In genomic region chr18:43442571-43442970, GRCh38 we compare ENCODE assay signal across 20 cellular contexts.
DNase-seq lines count a peak whose midpoint lies in the region; ATAC-seq and TF ChIP-seq lines count a peak whose summit lies in the region.
"Had no signal": no experiment of that assay in that cellular context is flagged by ENCODE, and none has a peak within 500 bp of the region (broad histone marks: within the 10 kb centered on the region; RNA-seq: fewer than 3 reads in every experiment).

No MANE protein-coding gene starts in this region.

- intact Hi-C loops in upper lobe of right lung (cut with DNase I), result no loop called here

- DNase-seq in DMS53 (lab: John Stamatoyannopoulos, UW), result peak; percentile 38
- no peak for DNase-seq in DMS53 treated with DMSO at 0.1 percent for 48 hours (lab: John Stamatoyannopoulos, UW; ENCODE audit: unreplicated experiment)
- peak; percentile 54 for DNase-seq in NCI-H1694 treated with DMSO at 0.1 percent for 48 hours (lab: John Stamatoyannopoulos, UW)
- peak; percentile 43 for DNase-seq in brain microvascular endothelial cell
- DNase-seq in pons (ENCODE audit: low spot score), result peak; percentile 4
- DNase-seq in upper lobe of right lung, result no peak
- no peak for DNase-seq in SK-N-DZ (ENCODE audit: low spot score)
- DNase-seq: 8988T; CD8-positive, alpha-beta T cell; GDM1; HCEC 1CT; MV-4-11; NCI-H1436; NCI-H2081 treated with DMSO at 0.1 percent for 48 hours; NCI-H2227 treated with DMSO at 0.1 percent for 48 hours; NCI-H748 treated with DMSO at 0.1 percent for 48 hours had no signal

- peaks cover 6% of the 10 kb centered on the region for H3K9me3 ChIP-seq in upper lobe of right lung

- H3K27ac ChIP-seq in brain microvascular endothelial cell, result no peak overlapping the region
- no peak overlapping the region for H3K27ac ChIP-seq in upper lobe of right lung
- H3K27ac ChIP-seq: BLaER1, HL-60 had no signal

- in situ Hi-C loops in brain microvascular endothelial cell (cut with HindIII; ENCODE audit: low pct_ligation_motif_present, low sequenced_read_pairs), result no loop called here

- no peak for TF ChIP-seq CTCF in brain microvascular endothelial cell (IDR thresholded peaks at IDR 0.05; ENCODE audit: low read depth, low read length, missing control alignments)
- no peak for TF ChIP-seq CTCF in upper lobe of right lung (IDR thresholded peaks at IDR 0.05)

- no peaks in the 10 kb centered on the region for H3K27me3 ChIP-seq in brain microvascular endothelial cell (replicated peaks)
- no peaks in the 10 kb centered on the region for H3K27me3 ChIP-seq in upper lobe of right lung
- H3K27me3 ChIP-seq: BLaER1 had no signal

- H3K36me3 ChIP-seq in brain microvascular endothelial cell (replicated peaks) (no peaks in the 10 kb centered on the region), upper lobe of right lung (no peaks in the 10 kb centered on the region)
- H3K36me3 ChIP-seq: BLaER1 had no signal

- H3K4me3 ChIP-seq in brain microvascular endothelial cell (ENCODE audit: low read depth, low read length) (no peak overlapping the region), upper lobe of right lung (no peak overlapping the region)
- H3K4me3 ChIP-seq: BLaER1, GM12878 had no signal

- ATAC-seq in upper lobe of right lung (no peak), HG03565 (IDR thresholded peaks at IDR 0.05; ENCODE audit: unreplicated experiment) (no peak)
- ATAC-seq: CD8-positive, alpha-beta T cell; GM12878 had no signal

- no peaks in the 10 kb centered on the region for H3K4me1 ChIP-seq in upper lobe of right lung
- H3K4me1 ChIP-seq: BLaER1 had no signal

Comparison
In these comparisons a context has a peak if more than half of its experiments do, and no peak if none do; other contexts are left out.
1. DNase-seq: peak in DMS53 (single experiment), NCI-H1694 treated with DMSO at 0.1 percent for 48 hours (single experiment), brain microvascular endothelial cell (single experiment) and pons (single experiment); none in DMS53 treated with DMSO at 0.1 percent for 48 hours (single experiment), upper lobe of right lung (single experiment) and SK-N-DZ (single experiment).